In the genomic region with DNA sequence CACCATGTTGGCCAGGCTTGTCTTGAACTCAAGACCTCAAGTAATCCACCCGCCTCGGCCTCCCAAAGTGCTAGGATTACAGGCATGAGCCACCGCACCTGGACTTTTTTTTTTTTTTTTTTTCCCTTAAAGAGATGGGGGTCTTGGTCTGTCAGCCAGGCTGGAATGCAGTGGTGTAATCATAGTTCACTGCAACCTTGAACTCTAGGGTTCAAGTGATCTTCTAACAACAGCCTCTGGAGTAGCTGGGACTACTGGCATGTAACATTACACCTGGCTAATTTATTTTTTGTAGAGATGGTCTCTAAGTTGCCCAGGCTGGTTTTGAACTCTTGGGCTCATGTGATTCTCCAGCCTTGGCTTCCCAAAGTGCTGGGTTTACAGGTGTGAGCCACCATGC, we compare ENCODE assay signal across 2 cellular contexts.
TF ChIP-seq lines count a peak whose summit lies in the region.

No MANE protein-coding gene starts in this region.

TF ChIP-seq in GM23338, 12 proteins besides CTCF, POLR2A, EP300 and RAD21 (continued from another document):
- TF ChIP-seq, protein P1, sequence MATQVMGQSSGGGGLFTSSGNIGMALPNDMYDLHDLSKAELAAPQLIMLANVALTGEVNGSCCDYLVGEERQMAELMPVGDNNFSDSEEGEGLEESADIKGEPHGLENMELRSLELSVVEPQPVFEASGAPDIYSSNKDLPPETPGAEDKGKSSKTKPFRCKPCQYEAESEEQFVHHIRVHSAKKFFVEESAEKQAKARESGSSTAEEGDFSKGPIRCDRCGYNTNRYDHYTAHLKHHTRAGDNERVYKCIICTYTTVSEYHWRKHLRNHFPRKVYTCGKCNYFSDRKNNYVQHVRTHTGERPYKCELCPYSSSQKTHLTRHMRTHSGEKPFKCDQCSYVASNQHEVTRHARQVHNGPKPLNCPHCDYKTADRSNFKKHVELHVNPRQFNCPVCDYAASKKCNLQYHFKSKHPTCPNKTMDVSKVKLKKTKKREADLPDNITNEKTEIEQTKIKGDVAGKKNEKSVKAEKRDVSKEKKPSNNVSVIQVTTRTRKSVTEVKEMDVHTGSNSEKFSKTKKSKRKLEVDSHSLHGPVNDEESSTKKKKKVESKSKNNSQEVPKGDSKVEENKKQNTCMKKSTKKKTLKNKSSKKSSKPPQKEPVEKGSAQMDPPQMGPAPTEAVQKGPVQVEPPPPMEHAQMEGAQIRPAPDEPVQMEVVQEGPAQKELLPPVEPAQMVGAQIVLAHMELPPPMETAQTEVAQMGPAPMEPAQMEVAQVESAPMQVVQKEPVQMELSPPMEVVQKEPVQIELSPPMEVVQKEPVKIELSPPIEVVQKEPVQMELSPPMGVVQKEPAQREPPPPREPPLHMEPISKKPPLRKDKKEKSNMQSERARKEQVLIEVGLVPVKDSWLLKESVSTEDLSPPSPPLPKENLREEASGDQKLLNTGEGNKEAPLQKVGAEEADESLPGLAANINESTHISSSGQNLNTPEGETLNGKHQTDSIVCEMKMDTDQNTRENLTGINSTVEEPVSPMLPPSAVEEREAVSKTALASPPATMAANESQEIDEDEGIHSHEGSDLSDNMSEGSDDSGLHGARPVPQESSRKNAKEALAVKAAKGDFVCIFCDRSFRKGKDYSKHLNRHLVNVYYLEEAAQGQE (IDR thresholded peaks at IDR 0.05; ENCODE audit: unreplicated experiment) = no peak
- TF ChIP-seq ZNF114 (CRISPR knock-in tag; IDR thresholded peaks at IDR 0.05) = no peak
- TF ChIP-seq POLR2AphosphoS5 (IDR thresholded peaks at IDR 0.05; ENCODE audit: low read depth) = no peak

TF ChIP-seq in HEK293, 187 proteins besides CTCF, POLR2A, EP300 and RAD21 (continued from another document):
- TF ChIP-seq PRDM2 (tag by site-specific recombination; IDR thresholded peaks at IDR 0.05; ENCODE audit: borderline replicate concordance) (no peak), ZFP69B (tag by site-specific recombination; IDR thresholded peaks at IDR 0.05) (no peak), ZNF658 (tag by site-specific recombination; IDR thresholded peaks at IDR 0.05) (no peak), REPIN1 (tag by site-specific recombination; IDR thresholded peaks at IDR 0.05; ENCODE audit: low read depth) (no peak)
- TF ChIP-seq, protein P2, sequence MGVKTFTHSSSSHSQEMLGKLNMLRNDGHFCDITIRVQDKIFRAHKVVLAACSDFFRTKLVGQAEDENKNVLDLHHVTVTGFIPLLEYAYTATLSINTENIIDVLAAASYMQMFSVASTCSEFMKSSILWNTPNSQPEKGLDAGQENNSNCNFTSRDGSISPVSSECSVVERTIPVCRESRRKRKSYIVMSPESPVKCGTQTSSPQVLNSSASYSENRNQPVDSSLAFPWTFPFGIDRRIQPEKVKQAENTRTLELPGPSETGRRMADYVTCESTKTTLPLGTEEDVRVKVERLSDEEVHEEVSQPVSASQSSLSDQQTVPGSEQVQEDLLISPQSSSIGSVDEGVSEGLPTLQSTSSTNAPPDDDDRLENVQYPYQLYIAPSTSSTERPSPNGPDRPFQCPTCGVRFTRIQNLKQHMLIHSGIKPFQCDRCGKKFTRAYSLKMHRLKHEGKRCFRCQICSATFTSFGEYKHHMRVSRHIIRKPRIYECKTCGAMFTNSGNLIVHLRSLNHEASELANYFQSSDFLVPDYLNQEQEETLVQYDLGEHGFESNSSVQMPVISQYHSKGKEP (tag by site-specific recombination; IDR thresholded peaks at IDR 0.05) = no peak
